In genomic region chr12:56716458-56716857, GRCh38 we compare ENCODE assay signal across 1 cellular context.
TF ChIP-seq lines count a peak whose summit lies in the region.

No MANE protein-coding gene starts in this region.

TF ChIP-seq in K562, 482 proteins besides CTCF, POLR2A, EP300 and RAD21:
- TF ChIP-seq FOXA1 (IDR thresholded peaks at IDR 0.05; ENCODE audit: borderline replicate concordance) (no peak), KLF13 (tag; IDR thresholded peaks at IDR 0.05; ENCODE audit: borderline replicate concordance, low read depth) (no peak), NFE2 (IDR thresholded peaks at IDR 0.05; ENCODE audit: low read depth) (no peak), MXD1 (CRISPR knock-in tag; IDR thresholded peaks at IDR 0.05; ENCODE audit: borderline replicate concordance, poor library complexity, severe bottlenecking) (no peak)
TF ChIP-seq in K562: peak in this region for 0.
